In genomic region chr5:2148312-2149195, GRCh38 we compare ENCODE assay signal across 18 cellular contexts.
DNase-seq lines count a peak whose midpoint lies in the region; ATAC-seq and TF ChIP-seq lines count a peak whose summit lies in the region.
"Had no signal": no experiment of that assay in that cellular context is flagged by ENCODE, and none has a peak within 500 bp of the region (broad histone marks: within the 10 kb centered on the region; RNA-seq: fewer than 3 reads in every experiment).

No MANE protein-coding gene starts in this region.

- no peaks in the 10 kb centered on the region for H4K20me1 ChIP-seq in GM23338 (replicated peaks; ENCODE audit: insufficient read depth)

- H3K36me3 ChIP-seq in GM23338 (ENCODE audit: insufficient read depth) (no peaks in the 10 kb centered on the region), RWPE2 (ENCODE audit: low read depth) (no peaks in the 10 kb centered on the region)
- H3K36me3 ChIP-seq: left lung, right atrium auricular region, uterus had no signal

- H3K27ac Mint-ChIP-seq in GM23338: no peak overlapping the region
- H3K27ac Mint-ChIP-seq: activated T-helper 17 cell treated with anti-CD3 and anti-CD28 coated beads, Interleukin-2, amount 50 U/mL, for 72 hours had no signal

- H3K4me3 ChIP-seq in GM23338 (no peak overlapping the region), RWPE2 (ENCODE audit: severe bottlenecking) (no peak overlapping the region)
- H3K4me3 ChIP-seq: dorsolateral prefrontal cortex, K562, left lung, right atrium auricular region, uterus had no signal

- H3F3A ChIP-seq in GM23338 (replicated peaks; ENCODE audit: low read depth): no peaks in the 10 kb centered on the region

- TF ChIP-seq CTCF in GM23338 (conservative IDR thresholded peaks at IDR 0.05; ENCODE audit: low read depth in 2 of 2) (no peak), RWPE2 (IDR thresholded peaks at IDR 0.05; ENCODE audit: poor library complexity, severe bottlenecking) (no peak)

- no peaks in the 10 kb centered on the region for H3K4me1 ChIP-seq in GM23338 (ENCODE audit: insufficient read depth)
- peaks cover 6% of the 10 kb centered on the region for H3K4me1 ChIP-seq in RWPE2 (ENCODE audit: insufficient read depth, poor library complexity, severe bottlenecking)
- H3K4me1 ChIP-seq: left lung, right atrium auricular region, uterus had no signal

- H3K79me2 ChIP-seq in GM23338 (replicated peaks; ENCODE audit: insufficient read depth): no peaks in the 10 kb centered on the region

- H3K4me1 Mint-ChIP-seq in GM23338: peaks cover 13% of the 10 kb centered on the region
- H3K4me1 Mint-ChIP-seq: activated T-helper 17 cell treated with anti-CD3 and anti-CD28 coated beads, Interleukin-2, amount 50 U/mL, for 72 hours had no signal

- no peak overlapping the region for H3K4me2 ChIP-seq in GM23338

- H3K9me3 ChIP-seq in RWPE2 (ENCODE audit: severe bottlenecking): no peaks in the 10 kb centered on the region
- H3K9me3 ChIP-seq: right atrium auricular region, uterus had no signal

- DNase-seq in GM23338 (ENCODE audit: low spot score) (no peak), RWPE2 (ENCODE audit: low spot score) (no peak), posterior vena cava (ENCODE audit: low spot score) (peak; percentile 50)
- DNase-seq in activated effector memory CD4-positive, alpha-beta T cell treated with anti-CD3 and anti-CD28 coated beads, Interleukin-2, amount 50 U/mL, for 16 hours: no peak
- DNase-seq: erythroblast, left lung, MV-4-11, NCI-H2081, NCI-H510A, T-helper 9 cell, uterus had no signal

- 0 out of 2 replicates have a peak overlapping the region, but pooled peaks have one; percentile 32 for H2AFZ ChIP-seq in GM23338

- H3K9me2 ChIP-seq in GM23338 (ENCODE audit: insufficient read depth): no peaks in the 10 kb centered on the region

- H3K27me3 ChIP-seq in GM23338 (ENCODE audit: insufficient read depth) (no peaks in the 10 kb centered on the region), RWPE2 (ENCODE audit: insufficient read depth, poor library complexity, severe bottlenecking) (no peaks in the 10 kb centered on the region)
- H3K27me3 ChIP-seq: right atrium auricular region, uterus had no signal

- H3K9me3 Mint-ChIP-seq in GM23338: peaks cover 7% of the 10 kb centered on the region; the same call in 2 of the 3 replicates
- H3K9me3 Mint-ChIP-seq: activated T-helper 17 cell treated with anti-CD3 and anti-CD28 coated beads, Interleukin-2, amount 50 U/mL, for 72 hours had no signal

- intact Hi-C loops in posterior vena cava (cut with DNase I): no loop called here

- H3K27ac ChIP-seq in GM23338 (ENCODE audit: low read depth) (no peak overlapping the region), RWPE2 (ENCODE audit: poor library complexity, severe bottlenecking) (no peak overlapping the region)
- H3K27ac ChIP-seq: dorsolateral prefrontal cortex, left lung, right atrium auricular region, uterus had no signal

- peak; percentile 15 for ATAC-seq in GM18520 (IDR thresholded peaks at IDR 0.05; ENCODE audit: unreplicated experiment)
- ATAC-seq in GM23338: no peak
- ATAC-seq in RWPE2 (ENCODE audit: low read depth): peak; percentile 6; the same call in 2 of the 3 replicates
- no peak for ATAC-seq in HG03280 (IDR thresholded peaks at IDR 0.05; ENCODE audit: unreplicated experiment)
- ATAC-seq in HG03025 (IDR thresholded peaks at IDR 0.05; ENCODE audit: low FRiP score, unreplicated experiment): no peak
- ATAC-seq: K562 had no signal

- H3K36me3 Mint-ChIP-seq in GM23338 (ENCODE audit: low read depth): no peaks in the 10 kb centered on the region

- no peak overlapping the region for H3K4me3 Mint-ChIP-seq in GM23338
- H3K4me3 Mint-ChIP-seq: activated T-helper 17 cell treated with anti-CD3 and anti-CD28 coated beads, Interleukin-2, amount 50 U/mL, for 72 hours had no signal

- peaks cover 12% of the 10 kb centered on the region for H3K27me3 Mint-ChIP-seq in GM23338 (ENCODE audit: insufficient read depth, low read depth, poor library complexity)

TF ChIP-seq in GM23338, 12 proteins besides CTCF, POLR2A, EP300 and RAD21:
- no peak for TF ChIP-seq EZH2phosphoT487 (IDR thresholded peaks at IDR 0.05; ENCODE audit: unreplicated experiment)
- no peak for TF ChIP-seq STAT1 (IDR thresholded peaks at IDR 0.05; ENCODE audit: unreplicated experiment)
- no peak for TF ChIP-seq JUNB (IDR thresholded peaks at IDR 0.05; ENCODE audit: unreplicated experiment)
- no peak for TF ChIP-seq ZNF114 (CRISPR knock-in tag; IDR thresholded peaks at IDR 0.05)
- TF ChIP-seq POLR2AphosphoS5 (IDR thresholded peaks at IDR 0.05; ENCODE audit: low read depth): no peak
- no peak for TF ChIP-seq EZH2 (IDR thresholded peaks at IDR 0.05; ENCODE audit: low read depth, unreplicated experiment)

Comparison
In these comparisons a context has a peak if more than half of its experiments do, and no peak if none do; other contexts are left out.
1. ATAC-seq: peak in GM18520 (single experiment) and RWPE2 (single experiment); none in GM23338 (single experiment), HG03280 (single experiment) and HG03025 (single experiment).